17 cellular contexts compared by ENCODE assay signal in the genomic region with DNA sequence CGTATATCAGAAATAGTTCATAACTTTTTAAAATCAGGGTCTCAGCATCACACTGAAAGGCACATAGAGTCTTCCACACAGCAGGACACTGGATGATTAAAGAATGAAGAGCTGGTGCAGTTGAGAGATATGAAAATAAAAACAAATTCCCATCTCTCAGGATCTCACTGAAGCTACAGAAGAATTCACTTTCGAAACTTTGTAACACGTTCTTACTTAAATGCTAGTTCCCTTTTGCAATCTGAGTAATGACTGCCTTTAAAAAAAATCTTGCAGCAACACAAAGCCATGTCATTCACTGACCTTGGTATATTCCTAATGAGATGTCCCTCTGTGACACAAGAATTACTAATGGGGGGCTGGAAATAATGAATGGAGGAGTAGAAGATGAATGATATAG.
"Had no signal": no experiment of that assay in that cellular context is flagged by ENCODE, and none has a peak within 500 bp of the region (broad histone marks: within the 10 kb centered on the region; RNA-seq: fewer than 3 reads in every experiment).

No MANE protein-coding gene starts in this region.

- H3K27me3 Mint-ChIP-seq: activated naive CD8-positive, alpha-beta T cell; activated T-cell treated with anti-CD3 and anti-CD28 coated beads, Interleukin-2, amount 50 U/mL, for 24 hours had no signal

- H3K36me3 ChIP-seq: gastrocnemius medialis, ovary, thyroid gland had no signal

- H3K27ac Mint-ChIP-seq: activated CD8-positive, alpha-beta memory T cell treated with anti-CD3 and anti-CD28 coated beads, Interleukin-2, amount 10 ng/mL, durations not matched to agents 7 days and 5 days; activated naive CD8-positive, alpha-beta T cell; activated T-cell treated with anti-CD3 and anti-CD28 coated beads, Interleukin-2, amount 50 U/mL, for 24 hours; nephron progenitor cell had no signal

- H3K9me3 ChIP-seq: gastrocnemius medialis, ovary, thyroid gland had no signal

- FAIRE-seq: endothelial cell of umbilical vein, kidney had no signal

- H3K4me3 ChIP-seq: coronary artery, gastrocnemius medialis, ovary, skin epidermis, thyroid gland had no signal

- ATAC-seq: activated CD8-positive, alpha-beta memory T cell treated with anti-CD3 and anti-CD28 coated beads, Interleukin-2, amount 10 ng/mL, durations not matched to agents 7 days and 5 days; gastrocnemius medialis had no signal

- DNase-seq: activated CD4-positive, alpha-beta T cell treated with anti-CD3 and anti-CD28 coated beads, Interleukin-2, amount 50 U/mL, for 4 hours; activated CD4-positive, CD25-positive, alpha-beta regulatory T cell treated with anti-CD3 and anti-CD28 coated beads, Interleukin-2, amount 50 U/mL, for 72 hours; activated CD8-positive, alpha-beta memory T cell treated with anti-CD3 and anti-CD28 coated beads, Interleukin-2, amount 10 ng/mL, durations not matched to agents 7 days and 5 days; activated effector memory CD4-positive, alpha-beta T cell treated with Interleukin-2 at 50 U/mL for 16 hours; activated T-cell treated with anti-CD3 and anti-CD28 coated beads, Interleukin-2, amount 50 U/mL, for 24 hours; aorta; caudate nucleus; effector CD4-positive, alpha-beta T cell; gastrocnemius medialis; kidney; nephron progenitor cell; ovary; thyroid gland had no signal

- H3K4me3 Mint-ChIP-seq: activated CD8-positive, alpha-beta memory T cell treated with anti-CD3 and anti-CD28 coated beads, Interleukin-2, amount 10 ng/mL, durations not matched to agents 7 days and 5 days; activated naive CD8-positive, alpha-beta T cell; activated T-cell treated with anti-CD3 and anti-CD28 coated beads, Interleukin-2, amount 50 U/mL, for 24 hours; nephron progenitor cell had no signal

- H3K27me3 ChIP-seq: gastrocnemius medialis, ovary, thyroid gland had no signal

- H3K9me3 Mint-ChIP-seq: activated T-cell treated with anti-CD3 and anti-CD28 coated beads, Interleukin-2, amount 50 U/mL, for 24 hours; nephron progenitor cell had no signal

- H3K36me3 Mint-ChIP-seq: activated CD8-positive, alpha-beta memory T cell treated with anti-CD3 and anti-CD28 coated beads, Interleukin-2, amount 10 ng/mL, durations not matched to agents 7 days and 5 days; activated naive CD8-positive, alpha-beta T cell had no signal

- H3K27ac ChIP-seq: gastrocnemius medialis, thyroid gland had no signal
